In genomic region chr12:6961278-6961694, GRCh38 we compare ENCODE assay signal across 1 cellular context.
TF ChIP-seq lines count a peak whose summit lies in the region.

No MANE protein-coding gene starts in this region.

TF ChIP-seq in IMR-90, 13 proteins besides CTCF, POLR2A, EP300 and RAD21:
- TF ChIP-seq BHLHE40 (IDR thresholded peaks at IDR 0.05; ENCODE audit: low read depth, low read length), result no peak
- 0 out of 2 replicates have a peak, but pooled peaks have one; percentile 4 for TF ChIP-seq FOS (IDR thresholded peaks at IDR 0.05; ENCODE audit: low read depth, low read length)
